Comparison of ENCODE assay signal across 9 cellular contexts in the genomic region with DNA sequence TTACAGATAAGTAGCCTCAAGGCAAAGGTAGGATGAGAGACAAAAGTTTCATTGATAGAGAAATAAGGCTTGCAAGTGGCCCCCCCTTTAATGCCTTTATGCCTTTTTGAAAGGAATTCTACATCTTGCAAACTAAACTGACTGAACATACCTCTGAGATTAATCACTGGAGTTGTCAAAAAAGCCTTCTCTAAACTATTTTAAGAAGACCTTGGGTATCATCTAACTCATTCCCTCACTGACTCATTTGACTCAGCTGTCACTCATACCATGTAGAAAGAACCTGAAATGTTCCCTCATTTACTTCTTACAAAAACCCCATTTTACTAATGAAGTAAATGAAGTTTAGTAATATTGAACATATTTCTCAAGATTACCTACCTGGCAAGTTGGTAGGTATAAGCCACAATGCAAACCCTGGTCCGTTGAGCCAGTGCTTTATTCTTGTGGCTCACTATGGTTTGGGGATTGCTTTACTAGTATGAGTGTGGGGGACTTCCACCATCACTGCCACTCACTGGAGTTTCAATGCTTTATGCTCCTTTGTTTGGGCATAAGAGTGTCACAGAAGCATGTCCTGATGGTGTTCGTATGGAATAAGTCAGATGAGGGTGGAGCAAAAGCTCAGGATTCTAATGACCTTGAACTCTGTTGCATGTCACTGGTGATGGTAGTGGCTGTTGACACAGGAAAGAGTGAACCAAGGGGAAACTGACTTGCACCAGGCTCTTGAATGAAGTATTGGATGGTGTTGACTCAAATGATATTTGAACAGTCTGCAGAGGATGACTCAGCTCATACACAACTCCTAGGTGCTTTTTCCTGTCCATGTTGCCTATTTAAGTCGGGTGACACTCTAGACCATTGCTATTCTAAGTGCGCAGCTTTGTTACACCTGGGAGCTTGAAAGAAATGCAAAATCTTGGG.
A peak's percentile ranks its signal among the peaks of the same experiment; 100 is the strongest.
DNase-seq lines count a peak whose midpoint lies in the region; ATAC-seq, FAIRE-seq and TF ChIP-seq lines count a peak whose summit lies in the region.
"Had no signal": no experiment of that assay in that cellular context is flagged by ENCODE, and none has a peak within 500 bp of the region (broad histone marks: within the 10 kb centered on the region; RNA-seq: fewer than 3 reads in every experiment).

No MANE protein-coding gene starts in this region.

- FAIRE-seq in HTR-8/SVneo (lab: Jason Lieb, UNC), result no peak

- H3K27ac Mint-ChIP-seq in activated CD8-positive, alpha-beta memory T cell treated with anti-CD3 and anti-CD28 coated beads, Interleukin-2, amount 10 ng/mL, durations not matched to agents 7 days and 5 days, result peak overlapping the region; percentile 80

- no peak overlapping the region for H3K27ac ChIP-seq in thyroid gland
- H3K27ac ChIP-seq: C4-2B had no signal

- no peaks in the 10 kb centered on the region for H3K27me3 Mint-ChIP-seq in activated CD8-positive, alpha-beta memory T cell treated with anti-CD3 and anti-CD28 coated beads, Interleukin-2, amount 10 ng/mL, durations not matched to agents 7 days and 5 days

- H3K4me1 ChIP-seq in thyroid gland, result no peaks in the 10 kb centered on the region

- DNase-seq in activated CD8-positive, alpha-beta memory T cell treated with anti-CD3 and anti-CD28 coated beads, Interleukin-2, amount 10 ng/mL, durations not matched to agents 7 days and 5 days, result peak; percentile 60
- no peak for DNase-seq in activated CD8-positive, alpha-beta memory T cell treated with anti-CD3 and anti-CD28 coated beads, Interleukin-2, amount 50 U/mL, for 48 hours
- DNase-seq in RPMI7951 (ENCODE audit: low read depth) (peak; percentile 30), retinal pigment epithelial cell (ENCODE audit: low read depth) (peak; percentile 30), HTR-8/SVneo (ENCODE audit: insufficient read length, low spot score) (no peak), NCI-H1417 treated with DMSO at 0.1 percent for 48 hours (lab: John Stamatoyannopoulos, UW) (no peak), thyroid gland (no peak)

- WGBS in thyroid gland, 2 donors, result 71 to 79% methylated on average over 4 of the region's 4 CpGs

- no peak overlapping the region for H3K4me3 ChIP-seq in retinal pigment epithelial cell (ENCODE audit: low read length)
- no peak overlapping the region for H3K4me3 ChIP-seq in thyroid gland (replicated peaks in 1 of 3)

- H3K9me3 Mint-ChIP-seq in activated CD8-positive, alpha-beta memory T cell treated with anti-CD3 and anti-CD28 coated beads, Interleukin-2, amount 10 ng/mL, durations not matched to agents 7 days and 5 days (ENCODE audit: low read depth), result peaks cover under 1% of the 10 kb centered on the region

- CTCF ChIA-PET in activated CD8-positive, alpha-beta memory T cell treated with anti-CD3 and anti-CD28 coated beads, Interleukin-2, amount 10 ng/mL, durations not matched to agents 7 days and 5 days (lab: Charles Lee), result no interaction called here

- TF ChIP-seq POLR2A in thyroid gland (IDR thresholded peaks at IDR 0.05), result no peak

- H3K4me1 Mint-ChIP-seq in activated CD8-positive, alpha-beta memory T cell treated with anti-CD3 and anti-CD28 coated beads, Interleukin-2, amount 10 ng/mL, durations not matched to agents 7 days and 5 days, result peaks cover 37% of the 10 kb centered on the region

- peaks cover 11% of the 10 kb centered on the region for H3K36me3 Mint-ChIP-seq in activated CD8-positive, alpha-beta memory T cell treated with anti-CD3 and anti-CD28 coated beads, Interleukin-2, amount 10 ng/mL, durations not matched to agents 7 days and 5 days

- H3K9me3 ChIP-seq in thyroid gland, result no peaks in the 10 kb centered on the region

- no peaks in the 10 kb centered on the region for H3K27me3 ChIP-seq in thyroid gland

- ATAC-seq in activated CD8-positive, alpha-beta memory T cell treated with anti-CD3 and anti-CD28 coated beads, Interleukin-2, amount 10 ng/mL, durations not matched to agents 7 days and 5 days, result peak; percentile 80
- ATAC-seq in HG02678 (IDR thresholded peaks at IDR 0.05; ENCODE audit: unreplicated experiment), result peak; percentile 77

- TF ChIP-seq CTCF in retinal pigment epithelial cell (conservative IDR thresholded peaks at IDR 0.05; ENCODE audit: low read depth, low read length) (no peak), thyroid gland (IDR thresholded peaks at IDR 0.05) (no peak)

- H3K4me3 Mint-ChIP-seq in activated CD8-positive, alpha-beta memory T cell treated with anti-CD3 and anti-CD28 coated beads, Interleukin-2, amount 10 ng/mL, durations not matched to agents 7 days and 5 days, result no peak overlapping the region

- intact Hi-C loops in thyroid gland (cut with DNase I), result no loop called here

- no peaks in the 10 kb centered on the region for H3K36me3 ChIP-seq in thyroid gland

Comparison
In these comparisons a context has a peak if more than half of its experiments do, and no peak if none do; other contexts are left out.
1. DNase-seq: peak in activated CD8-positive, alpha-beta memory T cell treated with anti-CD3 and anti-CD28 coated beads, Interleukin-2, amount 10 ng/mL, durations not matched to agents 7 days and 5 days (single experiment), RPMI7951 (single experiment) and retinal pigment epithelial cell (single experiment); none in activated CD8-positive, alpha-beta memory T cell treated with anti-CD3 and anti-CD28 coated beads, Interleukin-2, amount 50 U/mL, for 48 hours (single experiment), HTR-8/SVneo (single experiment), NCI-H1417 treated with DMSO at 0.1 percent for 48 hours (single experiment) and thyroid gland (0 of 2).